10 cellular contexts compared by ENCODE assay signal in genomic region chr12:11705010-11705409, GRCh38. TPM values are rescaled to one million over a fixed set of nuclear protein-coding genes. Genes with fewer than 3 reads are reported as not detected.
DNase-seq lines count a peak whose midpoint lies in the region; ATAC-seq and TF ChIP-seq lines count a peak whose summit lies in the region.
"Had no signal": no experiment of that assay in that cellular context is flagged by ENCODE, and none has a peak within 500 bp of the region (broad histone marks: within the 10 kb centered on the region; RNA-seq: fewer than 3 reads in every experiment).

No MANE protein-coding gene starts in this region.

- no peaks in the 10 kb centered on the region for H3K9me3 ChIP-seq in body of pancreas

- WGBS in body of pancreas, 2 donors: 19 to 26% methylated on average over 7 of the region's 7 CpGs
- WGBS in urinary bladder: 32% methylated on average over 7 of the region's 7 CpGs

- H3K27ac ChIP-seq in body of pancreas (peak overlapping the region; percentile 62 to 87 (median 82)), urinary bladder (ENCODE audit: low read depth) (peak overlapping the region; percentile 16)

- no peak overlapping the region for H3K4me3 ChIP-seq in body of pancreas
- no peak overlapping the region for H3K4me3 ChIP-seq in urinary bladder (ENCODE audit: low read depth, low read length)

- no peaks in the 10 kb centered on the region for H3K27me3 ChIP-seq in body of pancreas

- DNase-seq in NCI-H510A treated with DMSO at 0.1 percent for 48 hours (lab: John Stamatoyannopoulos, UW) (peak; percentile 73), NCI-H510A (lab: John Stamatoyannopoulos, UW) (no peak), body of pancreas (peak; percentile 42 to 74 (median 52)), kidney tubule cell (ENCODE audit: low spot score) (peak; percentile 94), foreskin melanocyte (no peak), NCI-H2227 treated with DMSO at 0.1 percent for 48 hours (lab: John Stamatoyannopoulos, UW) (no peak)
- DNase-seq in stimulated activated CD4-positive, alpha-beta T cell treated with anti-CD3 and anti-CD28 coated beads, Interleukin-4, amount 100 ng/mL, for 1 hour: no peak
- DNase-seq: activated effector memory CD4-positive, alpha-beta T cell treated with anti-CD3 and anti-CD28 coated beads, Interleukin-2, amount 50 U/mL, for 16 hours; T-helper 2 cell had no signal

- ATAC-seq in body of pancreas: peak; percentile 76

- TF ChIP-seq CTCF in body of pancreas (IDR thresholded peaks at IDR 0.05): no peak

- no peak for TF ChIP-seq POLR2A in body of pancreas (IDR thresholded peaks at IDR 0.05)

- H3K4me1 ChIP-seq in body of pancreas (peaks cover 55% of the 10 kb centered on the region), urinary bladder (ENCODE audit: insufficient read depth) (no peaks in the 10 kb centered on the region)

- H3K36me3 ChIP-seq in body of pancreas (replicated peaks in 1 of 2; ENCODE audit: insufficient read depth in 1 of 2, low read depth in 2 of 2) (no peaks in the 10 kb centered on the region), urinary bladder (ENCODE audit: insufficient read depth) (no peaks in the 10 kb centered on the region)

- intact Hi-C loops in body of pancreas (cut with DNase I): no loop called here

RNA-seq across cellular contexts. Expression of gene ETV6, which starts 55.5 kb away (rescaled TPM):
- total RNA-seq in body of pancreas (10 to 100 TPM; 17.5 to 17.9 TPM), urinary bladder (12.7 TPM)
- polyA plus RNA-seq in urinary bladder: 11.8 TPM

Comparison
In these comparisons a context has a peak if more than half of its experiments do, and no peak if none do; other contexts are left out.
1. DNase-seq: peak in NCI-H510A treated with DMSO at 0.1 percent for 48 hours (single experiment), body of pancreas (4 of 4) and kidney tubule cell (single experiment); none in NCI-H510A (single experiment), stimulated activated CD4-positive, alpha-beta T cell treated with anti-CD3 and anti-CD28 coated beads, Interleukin-4, amount 100 ng/mL, for 1 hour (single experiment), foreskin melanocyte (single experiment) and NCI-H2227 treated with DMSO at 0.1 percent for 48 hours (single experiment).